8 cellular contexts compared by ENCODE assay signal in genomic region chr11:61955416-61956135, GRCh38. TPM values are rescaled to one million over a fixed set of nuclear protein-coding genes. Genes with fewer than 3 reads are reported as not detected.
DNase-seq lines count a peak whose midpoint lies in the region; ATAC-seq and TF ChIP-seq lines count a peak whose summit lies in the region.

No MANE protein-coding gene starts in this region.

- peak overlapping the region; percentile 47 for H3K4me3 ChIP-seq in WERI-Rb-1 (ENCODE audit: low read depth, low read length)
- H3K4me3 ChIP-seq in gastroesophageal sphincter = peak overlapping the region; percentile 32 to 54
- no peak overlapping the region for H3K4me3 ChIP-seq in parathyroid adenoma (ENCODE audit: low read depth, low read length)

- DNase-seq in DMS153 treated with DMSO at 0.1 percent for 48 hours (lab: John Stamatoyannopoulos, UW; ENCODE audit: unreplicated experiment) = peak; percentile 53
- DNase-seq in WERI-Rb-1 = peak; percentile 62
- no peak for DNase-seq in HUDEP-2 (lab: John Stamatoyannopoulos, UW; ENCODE audit: unreplicated experiment in 76 of 76)
- DNase-seq in ACHN = no peak
- no peak for DNase-seq in cerebellar cortex (ENCODE audit: low spot score)

- H3K4me2 ChIP-seq in parathyroid adenoma (ENCODE audit: low read length) = peak overlapping the region; percentile 42

- H3K9me3 ChIP-seq in WERI-Rb-1 (ENCODE audit: severe bottlenecking) (no peaks in the 10 kb centered on the region), gastroesophageal sphincter (no peaks in the 10 kb centered on the region), parathyroid adenoma (ENCODE audit: control insufficient read depth, low read length) (no peaks in the 10 kb centered on the region)

- no peak for TF ChIP-seq EP300 in gastroesophageal sphincter (IDR thresholded peaks at IDR 0.05)

- peak overlapping the region; percentile 62 for H2AFZ ChIP-seq in parathyroid adenoma

- TF ChIP-seq CTCF in WERI-Rb-1 (IDR thresholded peaks at IDR 0.05; ENCODE audit: low read depth, low read length) (no peak), gastroesophageal sphincter (IDR thresholded peaks at IDR 0.05) (no peak), parathyroid adenoma (IDR thresholded peaks at IDR 0.05) (no peak)

- 0 to 4% methylated on average over 1 to 23 of the region's 56 CpGs for WGBS in gastroesophageal sphincter (ENCODE audit: low coverage in 1 of 2), 2 donors

- H3K4me1 ChIP-seq in gastroesophageal sphincter (peaks cover 0 to 30% (median 8%) of the 10 kb centered on the region in 3 donors), parathyroid adenoma (no peaks in the 10 kb centered on the region)

- H3K9ac ChIP-seq in parathyroid adenoma = no peak overlapping the region

- in situ Hi-C loops in ACHN (cut with HindIII; ENCODE audit: low pct_ligation_motif_present, low pct_unique_long_range_greater_than_20kb, low sequenced_read_pairs) = no loop called here

- H3K36me3 ChIP-seq in WERI-Rb-1 = no peaks in the 10 kb centered on the region
- peaks cover 0 to 38% of the 10 kb centered on the region in 2 donors for H3K36me3 ChIP-seq in gastroesophageal sphincter
- H3K36me3 ChIP-seq in parathyroid adenoma (ENCODE audit: control insufficient read depth, insufficient read depth, low read length) = no peaks in the 10 kb centered on the region

- no peak overlapping the region for H3K27ac ChIP-seq in WERI-Rb-1
- H3K27ac ChIP-seq in gastroesophageal sphincter = peak overlapping the region; percentile 3 to 83 (median 80)
- H3K27ac ChIP-seq in parathyroid adenoma = peak overlapping the region; percentile 36

- H3K79me2 ChIP-seq in parathyroid adenoma = no peaks in the 10 kb centered on the region

- H3K27me3 ChIP-seq in WERI-Rb-1 (ENCODE audit: insufficient read depth, low read depth, severe bottlenecking) (peaks cover 2% of the 10 kb centered on the region), gastroesophageal sphincter (peaks cover 36% of the 10 kb centered on the region), parathyroid adenoma (ENCODE audit: control insufficient read depth, insufficient read depth, low read length) (no peaks in the 10 kb centered on the region)

- no peak for TF ChIP-seq POLR2A in gastroesophageal sphincter (IDR thresholded peaks at IDR 0.05)

- ATAC-seq in gastroesophageal sphincter (peak; percentile 52), HG03342 (IDR thresholded peaks at IDR 0.05; ENCODE audit: unreplicated experiment) (no peak)

RNA-seq across cellular contexts. Expression of gene BEST1, which starts 5.4 kb away (rescaled TPM):
- total RNA-seq in gastroesophageal sphincter = 1 to 10 TPM; 3.0 to 4.0 (median 3.4) TPM

RNA-seq across cellular contexts. Expression of gene FTH1, which starts 11.9 kb away (rescaled TPM):
- 1,000 to 10,000 TPM; 1,945 to 2,292 (median 2,070) TPM for total RNA-seq in gastroesophageal sphincter

RNA-seq across cellular contexts. Expression of gene RAB3IL1, which starts 38.2 kb away (rescaled TPM):
- total RNA-seq in gastroesophageal sphincter = 10 to 100 TPM; 11.5 to 22.1 (median 14.7) TPM

Comparison
In these comparisons a context has a peak if more than half of its experiments do, and no peak if none do; other contexts are left out.
1. DNase-seq: peak in DMS153 treated with DMSO at 0.1 percent for 48 hours (single experiment) and WERI-Rb-1 (single experiment); none in HUDEP-2 (0 of 76), ACHN (single experiment) and cerebellar cortex (single experiment).